In genomic region chr13:98989469-98990235, GRCh38 we compare ENCODE assay signal across 23 cellular contexts.
"Had no signal": no experiment of that assay in that cellular context is flagged by ENCODE, and none has a peak within 500 bp of the region (broad histone marks: within the 10 kb centered on the region; RNA-seq: fewer than 3 reads in every experiment).

No MANE protein-coding gene starts in this region.

- H3K4me3 Mint-ChIP-seq: brain; endodermal cell; stimulated activated naive B cell treated with anti-CD40 and anti-IgM and Interleukin-4, amounts not matched to agents 10 μg/mL and 1 μg/mL and 100 μg/mL, for 72 hours had no signal

- ATAC-seq: left lobe of liver; stimulated activated naive B cell treated with anti-CD40 and anti-IgM and Interleukin-4, amounts not matched to agents 10 μg/mL and 1 μg/mL and 100 μg/mL, for 72 hours had no signal

- H3K27me3 Mint-ChIP-seq: brain; stimulated activated naive B cell treated with anti-CD40 and anti-IgM and Interleukin-4, amounts not matched to agents 10 μg/mL and 1 μg/mL and 100 μg/mL, for 72 hours had no signal

- H3K9me3 Mint-ChIP-seq: endodermal cell; stimulated activated naive B cell treated with anti-CD40 and anti-IgM and Interleukin-4, amounts not matched to agents 10 μg/mL and 1 μg/mL and 100 μg/mL, for 72 hours had no signal

- DNase-seq: activated CD4-positive, alpha-beta T cell treated with anti-CD3 and anti-CD28 coated beads for 48 hours; activated effector memory CD4-positive, alpha-beta T cell treated with anti-CD3 and anti-CD28 coated beads, Interleukin-2, amount 50 U/mL, for 16 hours; anterior cingulate cortex; central memory CD4-positive, alpha-beta T cell; colonic mucosa; endodermal cell; foreskin melanocyte; glutamatergic neuron; hypothalamus; islet precursor cell; midbrain; occipital lobe; posterior cingulate gyrus; sigmoid colon; stimulated activated CD4-positive, alpha-beta T cell treated with anti-CD3 and anti-CD28 coated beads, Interleukin-4, amount 100 ng/mL, for 4 hours; stimulated activated naive B cell treated with anti-CD40 and anti-IgM and Interleukin-4, amounts not matched to agents 10 μg/mL and 1 μg/mL and 100 μg/mL, for 72 hours; substantia nigra; tibial artery had no signal

- H3K36me3 Mint-ChIP-seq: brain; stimulated activated naive B cell treated with anti-CD40 and anti-IgM and Interleukin-4, amounts not matched to agents 10 μg/mL and 1 μg/mL and 100 μg/mL, for 72 hours had no signal

- H3K27me3 ChIP-seq: colonic mucosa, sigmoid colon, tibial artery had no signal

- H3K4me3 ChIP-seq: colonic mucosa, lung, sigmoid colon, SK-N-MC, tibial artery had no signal

- H3K9me3 ChIP-seq: colonic mucosa, sigmoid colon, tibial artery had no signal

- H3K36me3 ChIP-seq: colonic mucosa, sigmoid colon, tibial artery had no signal

- H3K27ac Mint-ChIP-seq: brain; endodermal cell; stimulated activated naive B cell treated with anti-CD40 and anti-IgM and Interleukin-4, amounts not matched to agents 10 μg/mL and 1 μg/mL and 100 μg/mL, for 72 hours had no signal

- H3K27ac ChIP-seq: colonic mucosa, epithelial cell of prostate, sigmoid colon, SK-N-MC, tibial artery had no signal
